In genomic region chr20:1418335-1418734, GRCh38 we compare ENCODE assay signal across 17 cellular contexts. TPM values are rescaled to one million over a fixed set of nuclear protein-coding genes. Genes with fewer than 3 reads are reported as not detected.
DNase-seq lines count a peak whose midpoint lies in the region; ATAC-seq, FAIRE-seq and TF ChIP-seq lines count a peak whose summit lies in the region.
"Had no signal": no experiment of that assay in that cellular context is flagged by ENCODE, and none has a peak within 500 bp of the region (broad histone marks: within the 10 kb centered on the region; RNA-seq: fewer than 3 reads in every experiment).

No MANE protein-coding gene starts in this region.

- no peak overlapping the region for H2BK15ac ChIP-seq in H1 (ENCODE audit: low read length)

- no peak for TF ChIP-seq EP300 in H1 (IDR thresholded peaks at IDR 0.05; ENCODE audit: borderline replicate concordance in 1 of 2, low read depth in 2 of 2, low read length in 2 of 2)

- H3K23ac ChIP-seq in H1 (ENCODE audit: insufficient read length), result no peak overlapping the region

- H2BK12ac ChIP-seq in H1 (ENCODE audit: low read depth, low read length), result no peak overlapping the region

- H3K36me3 ChIP-seq in PC-3 (ENCODE audit: low read depth, low read length) (no peaks in the 10 kb centered on the region), H1 (ENCODE audit: control insufficient read depth in 2 of 4, insufficient read depth in 4 of 4, low read length in 3 of 4) (no peaks in the 10 kb centered on the region), body of pancreas (replicated peaks in 1 of 2; ENCODE audit: insufficient read depth in 1 of 2, low read depth in 2 of 2) (no peaks in the 10 kb centered on the region)
- H3K36me3 ChIP-seq: left ventricle myocardium inferior had no signal

- H3K9me3 ChIP-seq in PC-3 (ENCODE audit: low read length), result no peaks in the 10 kb centered on the region
- H3K9me3 ChIP-seq in H1 (ENCODE audit: insufficient read depth in 2 of 2, low read depth in 1 of 2, low read length in 1 of 2), result peaks cover 4 to 8% of the 10 kb centered on the region in 2 experiments; a peak in 3 of 4 replicates
- peaks cover 0 to 9% (median 0%) of the 10 kb centered on the region in 3 donors for H3K9me3 ChIP-seq in body of pancreas

- no peak overlapping the region for H4K5ac ChIP-seq in H1 (ENCODE audit: insufficient read length, low read depth, low read length)

- H3K9ac ChIP-seq in PC-3 (ENCODE audit: low read length), result no peak overlapping the region
- no peak overlapping the region for H3K9ac ChIP-seq in H1 (replicated peaks in 1 of 4; ENCODE audit: extremely low read depth in 1 of 4, low read depth in 3 of 4, low read length in 3 of 4)

- no peaks in the 10 kb centered on the region for H3K23me2 ChIP-seq in H1 (ENCODE audit: low read depth, low read length)

- H3K4me1 ChIP-seq in PC-3 (ENCODE audit: insufficient read depth, low read length) (peaks cover 63% of the 10 kb centered on the region), H1 (replicated peaks in 1 of 4; ENCODE audit: control insufficient read depth in 3 of 4, insufficient read depth in 4 of 4, low read length in 3 of 4) (peaks cover 0 to 3% (median under 1%) of the 10 kb centered on the region in 4 experiments; a peak in 4 of 7 replicates), body of pancreas (no peaks in the 10 kb centered on the region)
- H3K4me1 ChIP-seq: left ventricle myocardium inferior had no signal

- POLR2A ChIA-PET in PC-3 (lab: Charles Lee; ENCODE audit: unreplicated experiment), result no interaction called here
- POLR2A ChIA-PET in H1 (lab: Charles Lee; ENCODE audit: partially characterized antibody), result no interaction called here

- no peak overlapping the region for H2BK20ac ChIP-seq in H1 (ENCODE audit: low read length)

- ATAC-seq in PC-3, result peak; percentile 7
- no peak for ATAC-seq in HG03139 (IDR thresholded peaks at IDR 0.05; ENCODE audit: unreplicated experiment)
- no peak for ATAC-seq in body of pancreas
- ATAC-seq in stimulated activated naive CD8-positive, alpha-beta T cell treated with anti-CD3 and anti-CD28 coated beads, Interleukin-15, Interleukin-2, amounts not matched to agents 100 U/mL and 50 U/mL, for 24 hours, result no peak
- ATAC-seq: naive thymus-derived CD8-positive, alpha-beta T cell; right cardiac atrium had no signal

- H3K79me1 ChIP-seq in H1 (ENCODE audit: low read depth, low read length), result no peaks in the 10 kb centered on the region

- peak; percentile 29 for DNase-seq in AG20443 (ENCODE audit: low spot score)
- peak; percentile 74 for DNase-seq in PC-3
- no peak for DNase-seq in H1 (ENCODE audit: low read depth in 1 of 2, low spot score in 2 of 2)
- DNase-seq in kidney tubule cell (ENCODE audit: low spot score), result peak; percentile 89
- DNase-seq in body of pancreas, result no peak
- DNase-seq in stimulated activated naive CD8-positive, alpha-beta T cell treated with anti-CD3 and anti-CD28 coated beads, Interleukin-15, Interleukin-2, amounts not matched to agents 100 U/mL and 50 U/mL, for 24 hours, result no peak
- DNase-seq in NCI-H2081 treated with DMSO at 0.1 percent for 48 hours (lab: John Stamatoyannopoulos, UW), result no peak
- DNase-seq: activated CD4-positive, alpha-beta T cell treated with anti-CD3 and anti-CD28 coated beads, Interleukin-2, amount 50 U/mL, for 1 hour; activated T-cell treated with anti-CD3 and anti-CD28 coated beads, Interleukin-2, amount 50 U/mL, for 48 hours; erythroblast; left ventricle myocardium inferior; naive thymus-derived CD8-positive, alpha-beta T cell; NCI-H82; right cardiac atrium; stimulated activated CD4-positive, alpha-beta T cell treated with anti-CD3 and anti-CD28 coated beads, Interleukin-2, amount 100 ng/mL, for 48 hours; stimulated activated CD8-positive, alpha-beta memory T cell treated with anti-CD3 and anti-CD28 coated beads, Interleukin-4, amount 100 ng/mL, for 48 hours had no signal

- H2BK5ac ChIP-seq in H1 (ENCODE audit: low read depth, low read length), result no peak overlapping the region

- H3K4me3 ChIP-seq in PC-3 (ENCODE audit: low read length) (no peak overlapping the region), H1 (ENCODE audit: extremely low read depth in 1 of 4, insufficient read depth in 2 of 4, low read depth in 3 of 4, low read length in 4 of 4) (no peak overlapping the region), body of pancreas (no peak overlapping the region)
- H3K4me3 ChIP-seq: left ventricle myocardium inferior had no signal

- H4K8ac ChIP-seq in H1 (ENCODE audit: extremely low read depth, insufficient read depth, low read length), result no peak overlapping the region

- 82% methylated on average over 3 of the region's 3 CpGs; no CpG with 5 or more reads in 1 of the 2 experiments for WGBS in H1 (ENCODE audit: extremely low coverage in 1 of 2, insufficient coverage in 1 of 2, insufficient read length in 1 of 2, insufficient replicate concordance in 2 of 2, low coverage in 1 of 2, low lambda C conversion rate in 2 of 2, missing lambda C conversion rate in 1 of 2), 2 experiments
- 59 to 65% methylated on average over 3 of the region's 3 CpGs for WGBS in body of pancreas, 2 donors

- no peak overlapping the region for H3K14ac ChIP-seq in H1 (ENCODE audit: insufficient read length)

- H2BK120ac ChIP-seq in H1 (replicated peaks; ENCODE audit: low read depth, low read length), result no peak overlapping the region

- intact Hi-C loops in PC-3 (cut with micrococcal nuclease) (loop anchor here (5.0 kb wide), 1 partner anchor 36 kb away; no protein-coding TSS in a partner anchor), body of pancreas (cut with DNase I) (no loop called here)

- H3K4me2 ChIP-seq in PC-3 (ENCODE audit: low read length), result peak overlapping the region; percentile 20
- no peak overlapping the region for H3K4me2 ChIP-seq in H1 (ENCODE audit: insufficient read depth in 1 of 2, low read depth in 2 of 2, low read length in 2 of 2)

- TF ChIP-seq POLR2A in H1 (IDR thresholded peaks at IDR 0.05; ENCODE audit: control extremely low read depth in 1 of 2, low read depth in 2 of 2, low read length in 2 of 2) (no peak), body of pancreas (IDR thresholded peaks at IDR 0.05) (no peak)

- peak overlapping the region; percentile 5 for H3K4ac ChIP-seq in H1 (replicated peaks; ENCODE audit: insufficient read length, low read depth, low read length)

- no peak overlapping the region for H3K56ac ChIP-seq in H1 (replicated peaks; ENCODE audit: insufficient read length, low read depth, low read length)

- TF ChIP-seq RAD21 in H1 (IDR thresholded peaks at IDR 0.05 in 1 of 2, conservative IDR thresholded peaks at IDR 0.05 in 1 of 2; ENCODE audit: low read depth in 2 of 2, low read length in 2 of 2), result no peak

- CTCF ChIA-PET in PC-3 (lab: Charles Lee) (no interaction called here), H1 (lab: Charles Lee; ENCODE audit: partially characterized antibody) (interaction anchor here (0.6 to 4.1 kb wide), 3 partner anchors 20 to 29 kb away, joined by 3 to 17 read pairs (median 3); no protein-coding TSS in a partner anchor)

- no peaks in the 10 kb centered on the region for H4K20me1 ChIP-seq in PC-3 (ENCODE audit: low read length)
- no peaks in the 10 kb centered on the region for H4K20me1 ChIP-seq in H1 (replicated peaks in 1 of 2; ENCODE audit: control insufficient read depth in 1 of 2, insufficient read depth in 2 of 2, low read length in 2 of 2)

- no peak overlapping the region for H2AK5ac ChIP-seq in H1 (ENCODE audit: low read depth, low read length)

- H3K27ac ChIP-seq in PC-3 (ENCODE audit: low read length) (peak overlapping the region; percentile 81), H1 (ENCODE audit: low read depth, low read length) (no peak overlapping the region), body of pancreas (no peak overlapping the region)
- H3K27ac ChIP-seq: left ventricle myocardium inferior had no signal

- H3K9me2 ChIP-seq in PC-3 (replicated peaks; ENCODE audit: low read length), result no peaks in the 10 kb centered on the region

- no peak overlapping the region for H4K91ac ChIP-seq in H1 (replicated peaks; ENCODE audit: insufficient read length, low read length)

- H3K18ac ChIP-seq in H1 (ENCODE audit: extremely low read depth, low read length), result no peak overlapping the region

- no peak overlapping the region for H2AFZ ChIP-seq in PC-3 (ENCODE audit: low read length)
- H2AFZ ChIP-seq in H1 (ENCODE audit: low read length), result 0 out of 2 replicates have a peak overlapping the region, but pooled peaks have one; percentile 53

- H3K79me2 ChIP-seq in PC-3 (ENCODE audit: low read length) (no peaks in the 10 kb centered on the region), H1 (ENCODE audit: control insufficient read depth in 1 of 2, insufficient read depth in 2 of 2, low read length in 2 of 2) (no peaks in the 10 kb centered on the region)

- peaks cover 9% of the 10 kb centered on the region for H3F3A ChIP-seq in PC-3 (ENCODE audit: low read length, unreplicated experiment)

- H3K27me3 ChIP-seq in PC-3 (ENCODE audit: low read length) (no peaks in the 10 kb centered on the region), H1 (replicated peaks in 1 of 4; ENCODE audit: control insufficient read depth in 3 of 4, extremely low read depth in 1 of 4, insufficient read depth in 3 of 4, low read length in 3 of 4) (0 out of 7 replicates have a peak, but pooled peaks cover 0 to 3% (median 0%) of the 10 kb centered on the region in 4 experiments), body of pancreas (no peaks in the 10 kb centered on the region)

- TF ChIP-seq CTCF in PC-3 (conservative IDR thresholded peaks at IDR 0.05; ENCODE audit: low read depth, low read length) (no peak), H1 (IDR thresholded peaks at IDR 0.05; ENCODE audit: control extremely low read depth in 1 of 3, insufficient read depth in 1 of 3, low read depth in 1 of 3, low read length in 3 of 3) (no peak), body of pancreas (IDR thresholded peaks at IDR 0.05) (no peak)

- BruUV-seq in PC-3 (replicated peaks; lab: Mats Ljungman, UMichigan), result no TSS peak

- no peak for FAIRE-seq in H1 (lab: Jason Lieb, UNC)

RNA-seq across cellular contexts. Expression of gene FKBP1A, which starts 25.5 kb away (rescaled TPM):
- total RNA-seq in PC-3 (2014; rRNA removed) (178 and 198 TPM in 2 replicates), body of pancreas (10 to 100 TPM; 47.5 to 57.7 TPM)
- total RNA-seq in H1 (2021; fragmentation: NEBNext Ultra II Directional; extraction: Animal tissue kit (Norgen Biotek cat#: 25700)), result 243 and 250 TPM in 2 replicates
- polyA plus RNA-seq in H1 (2011; rRNA removed), result 583 and 685 TPM in 2 replicates
- polyA plus RNA-seq in H1 (2011; cell fraction: cytosol; rRNA removed), result 454 TPM
- 218 TPM for polyA plus RNA-seq in H1 (2011; cell fraction: nucleus; rRNA removed)
- polyA plus RNA-seq in H1 (2012, experiment 1 of 2), result 324 to 404 TPM (median 351 TPM) in 4 replicates
- polyA plus RNA-seq in H1 (2012, experiment 2 of 2), result 485 TPM
- polyA plus RNA-seq in H1 (2013, experiment 1 of 2), result 192 TPM
- 207 TPM for polyA plus RNA-seq in H1 (2013, experiment 2 of 2)
- 384 and 553 TPM in 2 replicates for polyA minus RNA-seq in H1 (2011; rRNA and poly(A)+ RNA removed)
- polyA minus RNA-seq in H1 (2011; cell fraction: cytosol; rRNA and poly(A)+ RNA removed), result 108 TPM
- polyA minus RNA-seq in H1 (2011; cell fraction: nucleus; rRNA and poly(A)+ RNA removed), result 113 TPM

RNA-seq across cellular contexts. Expression of gene NSFL1C, which starts 48.3 kb away (rescaled TPM):
- total RNA-seq in PC-3 (2014; rRNA removed) (170 and 217 TPM in 2 replicates), body of pancreas (10 to 100 TPM; 23.1 to 33.7 TPM)
- total RNA-seq in H1 (2021; fragmentation: NEBNext Ultra II Directional; extraction: Animal tissue kit (Norgen Biotek cat#: 25700)), result 87.4 and 98.0 TPM in 2 replicates
- 21.6 and 21.8 TPM in 2 replicates for polyA plus RNA-seq in H1 (2011; rRNA removed)
- 28.1 TPM for polyA plus RNA-seq in H1 (2011; cell fraction: cytosol; rRNA removed)
- 35.8 TPM for polyA plus RNA-seq in H1 (2011; cell fraction: nucleus; rRNA removed)
- polyA plus RNA-seq in H1 (2012, experiment 1 of 2), result 74.4 to 88.7 TPM (median 80.8 TPM) in 4 replicates
- polyA plus RNA-seq in H1 (2012, experiment 2 of 2), result 54.0 TPM
- polyA plus RNA-seq in H1 (2013, experiment 1 of 2), result 57.0 TPM
- polyA plus RNA-seq in H1 (2013, experiment 2 of 2), result 53.8 TPM
- polyA minus RNA-seq in H1 (2011; rRNA and poly(A)+ RNA removed), result 16.2 and 17.2 TPM in 2 replicates
- polyA minus RNA-seq in H1 (2011; cell fraction: cytosol; rRNA and poly(A)+ RNA removed), result 9.6 TPM
- 47.7 TPM for polyA minus RNA-seq in H1 (2011; cell fraction: nucleus; rRNA and poly(A)+ RNA removed)

Comparison
In these comparisons a context has a peak if more than half of its experiments do, and no peak if none do; other contexts are left out.
1. DNase-seq: peak in AG20443 (single experiment), PC-3 (single experiment) and kidney tubule cell (single experiment); none in H1 (0 of 2), body of pancreas (0 of 4), stimulated activated naive CD8-positive, alpha-beta T cell treated with anti-CD3 and anti-CD28 coated beads, Interleukin-15, Interleukin-2, amounts not matched to agents 100 U/mL and 50 U/mL, for 24 hours (single experiment) and NCI-H2081 treated with DMSO at 0.1 percent for 48 hours (single experiment).